1 cellular context compared by ENCODE assay signal in genomic region chr12:81389550-81390099, GRCh38.
TF ChIP-seq lines count a peak whose summit lies in the region.

No MANE protein-coding gene starts in this region.

TF ChIP-seq in H1, 55 proteins besides CTCF, POLR2A, EP300 and RAD21:
- TF ChIP-seq, protein P1, sequence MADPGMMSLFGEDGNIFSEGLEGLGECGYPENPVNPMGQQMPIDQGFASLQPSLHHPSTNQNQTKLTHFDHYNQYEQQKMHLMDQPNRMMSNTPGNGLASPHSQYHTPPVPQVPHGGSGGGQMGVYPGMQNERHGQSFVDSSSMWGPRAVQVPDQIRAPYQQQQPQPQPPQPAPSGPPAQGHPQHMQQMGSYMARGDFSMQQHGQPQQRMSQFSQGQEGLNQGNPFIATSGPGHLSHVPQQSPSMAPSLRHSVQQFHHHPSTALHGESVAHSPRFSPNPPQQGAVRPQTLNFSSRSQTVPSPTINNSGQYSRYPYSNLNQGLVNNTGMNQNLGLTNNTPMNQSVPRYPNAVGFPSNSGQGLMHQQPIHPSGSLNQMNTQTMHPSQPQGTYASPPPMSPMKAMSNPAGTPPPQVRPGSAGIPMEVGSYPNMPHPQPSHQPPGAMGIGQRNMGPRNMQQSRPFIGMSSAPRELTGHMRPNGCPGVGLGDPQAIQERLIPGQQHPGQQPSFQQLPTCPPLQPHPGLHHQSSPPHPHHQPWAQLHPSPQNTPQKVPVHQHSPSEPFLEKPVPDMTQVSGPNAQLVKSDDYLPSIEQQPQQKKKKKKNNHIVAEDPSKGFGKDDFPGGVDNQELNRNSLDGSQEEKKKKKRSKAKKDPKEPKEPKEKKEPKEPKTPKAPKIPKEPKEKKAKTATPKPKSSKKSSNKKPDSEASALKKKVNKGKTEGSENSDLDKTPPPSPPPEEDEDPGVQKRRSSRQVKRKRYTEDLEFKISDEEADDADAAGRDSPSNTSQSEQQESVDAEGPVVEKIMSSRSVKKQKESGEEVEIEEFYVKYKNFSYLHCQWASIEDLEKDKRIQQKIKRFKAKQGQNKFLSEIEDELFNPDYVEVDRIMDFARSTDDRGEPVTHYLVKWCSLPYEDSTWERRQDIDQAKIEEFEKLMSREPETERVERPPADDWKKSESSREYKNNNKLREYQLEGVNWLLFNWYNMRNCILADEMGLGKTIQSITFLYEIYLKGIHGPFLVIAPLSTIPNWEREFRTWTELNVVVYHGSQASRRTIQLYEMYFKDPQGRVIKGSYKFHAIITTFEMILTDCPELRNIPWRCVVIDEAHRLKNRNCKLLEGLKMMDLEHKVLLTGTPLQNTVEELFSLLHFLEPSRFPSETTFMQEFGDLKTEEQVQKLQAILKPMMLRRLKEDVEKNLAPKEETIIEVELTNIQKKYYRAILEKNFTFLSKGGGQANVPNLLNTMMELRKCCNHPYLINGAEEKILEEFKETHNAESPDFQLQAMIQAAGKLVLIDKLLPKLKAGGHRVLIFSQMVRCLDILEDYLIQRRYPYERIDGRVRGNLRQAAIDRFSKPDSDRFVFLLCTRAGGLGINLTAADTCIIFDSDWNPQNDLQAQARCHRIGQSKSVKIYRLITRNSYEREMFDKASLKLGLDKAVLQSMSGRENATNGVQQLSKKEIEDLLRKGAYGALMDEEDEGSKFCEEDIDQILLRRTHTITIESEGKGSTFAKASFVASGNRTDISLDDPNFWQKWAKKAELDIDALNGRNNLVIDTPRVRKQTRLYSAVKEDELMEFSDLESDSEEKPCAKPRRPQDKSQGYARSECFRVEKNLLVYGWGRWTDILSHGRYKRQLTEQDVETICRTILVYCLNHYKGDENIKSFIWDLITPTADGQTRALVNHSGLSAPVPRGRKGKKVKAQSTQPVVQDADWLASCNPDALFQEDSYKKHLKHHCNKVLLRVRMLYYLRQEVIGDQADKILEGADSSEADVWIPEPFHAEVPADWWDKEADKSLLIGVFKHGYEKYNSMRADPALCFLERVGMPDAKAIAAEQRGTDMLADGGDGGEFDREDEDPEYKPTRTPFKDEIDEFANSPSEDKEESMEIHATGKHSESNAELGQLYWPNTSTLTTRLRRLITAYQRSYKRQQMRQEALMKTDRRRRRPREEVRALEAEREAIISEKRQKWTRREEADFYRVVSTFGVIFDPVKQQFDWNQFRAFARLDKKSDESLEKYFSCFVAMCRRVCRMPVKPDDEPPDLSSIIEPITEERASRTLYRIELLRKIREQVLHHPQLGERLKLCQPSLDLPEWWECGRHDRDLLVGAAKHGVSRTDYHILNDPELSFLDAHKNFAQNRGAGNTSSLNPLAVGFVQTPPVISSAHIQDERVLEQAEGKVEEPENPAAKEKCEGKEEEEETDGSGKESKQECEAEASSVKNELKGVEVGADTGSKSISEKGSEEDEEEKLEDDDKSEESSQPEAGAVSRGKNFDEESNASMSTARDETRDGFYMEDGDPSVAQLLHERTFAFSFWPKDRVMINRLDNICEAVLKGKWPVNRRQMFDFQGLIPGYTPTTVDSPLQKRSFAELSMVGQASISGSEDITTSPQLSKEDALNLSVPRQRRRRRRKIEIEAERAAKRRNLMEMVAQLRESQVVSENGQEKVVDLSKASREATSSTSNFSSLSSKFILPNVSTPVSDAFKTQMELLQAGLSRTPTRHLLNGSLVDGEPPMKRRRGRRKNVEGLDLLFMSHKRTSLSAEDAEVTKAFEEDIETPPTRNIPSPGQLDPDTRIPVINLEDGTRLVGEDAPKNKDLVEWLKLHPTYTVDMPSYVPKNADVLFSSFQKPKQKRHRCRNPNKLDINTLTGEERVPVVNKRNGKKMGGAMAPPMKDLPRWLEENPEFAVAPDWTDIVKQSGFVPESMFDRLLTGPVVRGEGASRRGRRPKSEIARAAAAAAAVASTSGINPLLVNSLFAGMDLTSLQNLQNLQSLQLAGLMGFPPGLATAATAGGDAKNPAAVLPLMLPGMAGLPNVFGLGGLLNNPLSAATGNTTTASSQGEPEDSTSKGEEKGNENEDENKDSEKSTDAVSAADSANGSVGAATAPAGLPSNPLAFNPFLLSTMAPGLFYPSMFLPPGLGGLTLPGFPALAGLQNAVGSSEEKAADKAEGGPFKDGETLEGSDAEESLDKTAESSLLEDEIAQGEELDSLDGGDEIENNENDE (IDR thresholded peaks at IDR 0.05; ENCODE audit: insufficient replicate concordance, low read length) = no peak
- TF ChIP-seq NANOG (IDR thresholded peaks at IDR 0.05; ENCODE audit: insufficient read depth, low read depth, low read length, poor library complexity, severe bottlenecking) (no peak), SUZ12 (IDR thresholded peaks at IDR 0.05; ENCODE audit: low read length) (no peak), PHF8 (conservative IDR thresholded peaks at IDR 0.05; ENCODE audit: low read depth, low read length) (no peak), SP1 (IDR thresholded peaks at IDR 0.05; ENCODE audit: low read depth, low read length) (no peak), RXRA (IDR thresholded peaks at IDR 0.05; ENCODE audit: insufficient read depth, low read depth, low read length) (no peak), CEBPB (IDR thresholded peaks at IDR 0.05; ENCODE audit: low read depth, low read length) (peak; percentile 90)
TF ChIP-seq in H1: peak in this region for 1.
